Comparison of ENCODE assay signal across 8 cellular contexts in the genomic region with DNA sequence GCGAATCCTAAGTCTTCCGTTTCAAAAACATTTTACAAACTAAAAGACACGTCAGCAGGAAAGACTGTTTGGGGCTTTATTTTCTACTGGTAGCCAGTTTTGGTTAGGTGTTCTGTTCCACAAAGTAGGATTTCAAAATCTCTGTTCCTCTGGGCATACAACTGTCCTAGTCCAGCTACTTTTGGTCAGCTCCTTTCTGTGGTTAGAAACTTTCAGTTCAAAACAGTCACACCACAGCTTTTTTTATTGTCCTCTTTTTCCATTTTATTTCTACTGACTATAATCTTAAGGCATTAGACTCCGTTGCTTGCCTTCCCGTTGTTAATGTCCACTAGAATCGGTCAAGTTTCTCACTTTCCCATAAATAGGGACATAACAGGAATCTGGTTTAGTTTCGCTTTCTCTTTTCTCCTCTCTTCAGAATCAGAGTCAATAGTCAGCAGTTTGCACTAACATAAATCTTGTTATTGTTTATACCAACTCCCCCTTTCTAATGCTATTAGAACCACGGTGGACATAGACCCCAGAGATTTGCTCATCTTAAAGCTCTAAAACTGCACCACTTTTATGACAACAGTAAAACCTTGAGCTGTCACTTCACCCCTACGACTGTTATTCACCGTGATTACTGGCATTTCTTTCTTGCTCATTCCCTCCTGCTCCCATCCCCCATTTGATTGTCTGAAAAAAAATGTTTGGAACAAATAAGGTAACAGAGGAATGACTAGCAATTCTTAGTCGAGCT. TPM values are rescaled to one million over a fixed set of nuclear protein-coding genes. Genes with fewer than 3 reads are reported as not detected.
DNase-seq lines count a peak whose midpoint lies in the region; ATAC-seq and TF ChIP-seq lines count a peak whose summit lies in the region.

No MANE protein-coding gene starts in this region.

- H3K9ac ChIP-seq in KMS-11: peak overlapping the region; percentile 63

- H3K4me1 ChIP-seq in KMS-11 (ENCODE audit: low read depth, poor library complexity, severe bottlenecking): peaks cover 33% of the 10 kb centered on the region
- H3K4me1 ChIP-seq in body of pancreas: no peaks in the 10 kb centered on the region
- peaks cover 8% of the 10 kb centered on the region for H3K4me1 ChIP-seq in upper lobe of right lung

- H3K27ac ChIP-seq in AG04450 (ENCODE audit: low read depth, low read length) (no peak overlapping the region), KMS-11 (peak overlapping the region; percentile 61), body of pancreas (peak overlapping the region in 2 of 4 donors; percentile 40 to 70), upper lobe of right lung (peak overlapping the region; percentile 79)

- H3K4me3 ChIP-seq in AG04450 (ENCODE audit: low read depth, low read length): peak overlapping the region; percentile 60
- no peak overlapping the region for H3K4me3 ChIP-seq in KMS-11 (IDR thresholded peaks at IDR 0.05; ENCODE audit: insufficient read depth, low read depth, low read length)
- H3K4me3 ChIP-seq in body of pancreas: peak overlapping the region; percentile 14 to 17
- peak overlapping the region; percentile 5 for H3K4me3 ChIP-seq in lower leg skin (ENCODE audit: low read depth, poor library complexity, severe bottlenecking)
- H3K4me3 ChIP-seq in upper lobe of right lung: peak overlapping the region; percentile 53

- CTCF ChIA-PET in AG04450 (lab: Charles Lee): interaction anchor here (0.7 to 1.0 kb wide), 2 partner anchors 186 to 951 kb away, joined by 3 read pairs; no protein-coding TSS in a partner anchor

- DNase-seq in AG04450 (ENCODE audit: low read depth, low spot score) (no peak), body of pancreas (no peak), lower leg skin (ENCODE audit: low spot score in 2 of 2) (no peak), upper lobe of right lung (no peak), islet precursor cell (no peak), NCI-H187 treated with DMSO at 0.1 percent for 48 hours (lab: John Stamatoyannopoulos, UW) (no peak), dedifferentiated amniotic fluid mesenchymal stem cell (ENCODE audit: extremely low spot score) (no peak)

- H3K9me3 ChIP-seq in AG04450 (ENCODE audit: control insufficient read depth, insufficient read depth, low read length) (no peaks in the 10 kb centered on the region), body of pancreas (no peaks in the 10 kb centered on the region), upper lobe of right lung (no peaks in the 10 kb centered on the region)

- TF ChIP-seq POLR2A in body of pancreas (IDR thresholded peaks at IDR 0.05) (no peak), lower leg skin (IDR thresholded peaks at IDR 0.05) (no peak)

- TF ChIP-seq CTCF in AG04450 (IDR thresholded peaks at IDR 0.05; ENCODE audit: low read depth, low read length) (no peak), KMS-11 (conservative IDR thresholded peaks at IDR 0.05; ENCODE audit: low read depth, low read length) (no peak), body of pancreas (IDR thresholded peaks at IDR 0.05) (no peak), lower leg skin (IDR thresholded peaks at IDR 0.05) (no peak), upper lobe of right lung (IDR thresholded peaks at IDR 0.05) (no peak)

- intact Hi-C loops in body of pancreas (cut with DNase I) (no loop called here), lower leg skin (cut with DNase I; ENCODE audit: low total_unique reads) (no loop called here), upper lobe of right lung (cut with DNase I) (no loop called here)

- no peaks in the 10 kb centered on the region for H3K36me3 ChIP-seq in KMS-11 (ENCODE audit: insufficient read depth)
- H3K36me3 ChIP-seq in body of pancreas (replicated peaks in 1 of 2; ENCODE audit: insufficient read depth in 1 of 2, low read depth in 2 of 2): no peaks in the 10 kb centered on the region
- H3K36me3 ChIP-seq in upper lobe of right lung: no peaks in the 10 kb centered on the region

- 25% methylated on average over 11 of the region's 11 CpGs for WGBS in body of pancreas, 2 donors
- WGBS in lower leg skin, 2 donors: 41% methylated on average over 11 of the region's 11 CpGs

- H3K4me2 ChIP-seq in KMS-11: peak overlapping the region; percentile 71

- H3K27me3 ChIP-seq in AG04450 (ENCODE audit: control insufficient read depth, insufficient read depth, low read length): peaks cover 3% of the 10 kb centered on the region
- H3K27me3 ChIP-seq in KMS-11 (ENCODE audit: insufficient read depth, low read depth): no peaks in the 10 kb centered on the region
- H3K27me3 ChIP-seq in body of pancreas: no peaks in the 10 kb centered on the region
- H3K27me3 ChIP-seq in upper lobe of right lung: no peaks in the 10 kb centered on the region

- no peaks in the 10 kb centered on the region for H4K20me1 ChIP-seq in KMS-11 (ENCODE audit: insufficient read depth)

- no peaks in the 10 kb centered on the region for H3K79me2 ChIP-seq in KMS-11 (ENCODE audit: insufficient read depth, low read depth)

- peak; percentile 66 for ATAC-seq in body of pancreas
- no peak for ATAC-seq in upper lobe of right lung

- peak overlapping the region; percentile 83 for H2AFZ ChIP-seq in KMS-11 (ENCODE audit: low read depth)

- POLR2A ChIA-PET in AG04450 (lab: Yijun Ruan, JAX): no interaction called here

RNA-seq across cellular contexts. Expression of a gene that starts 41.5 kb away (rescaled TPM):
- polyA plus RNA-seq in AG04450 (2011; rRNA removed): not detected in 2 replicates
- not detected in 2 replicates for polyA minus RNA-seq in AG04450 (2011; rRNA and poly(A)+ RNA removed)
- under 1 TPM; 0.33 to 0.78 TPM for total RNA-seq in body of pancreas
- under 1 TPM in 2 of 4 donors, not detected in 2; 0.25 to 0.29 TPM for total RNA-seq in lower leg skin
- 1.2 TPM for total RNA-seq in upper lobe of right lung
